ENCODE assay signal across 13 cellular contexts in the genomic region with DNA sequence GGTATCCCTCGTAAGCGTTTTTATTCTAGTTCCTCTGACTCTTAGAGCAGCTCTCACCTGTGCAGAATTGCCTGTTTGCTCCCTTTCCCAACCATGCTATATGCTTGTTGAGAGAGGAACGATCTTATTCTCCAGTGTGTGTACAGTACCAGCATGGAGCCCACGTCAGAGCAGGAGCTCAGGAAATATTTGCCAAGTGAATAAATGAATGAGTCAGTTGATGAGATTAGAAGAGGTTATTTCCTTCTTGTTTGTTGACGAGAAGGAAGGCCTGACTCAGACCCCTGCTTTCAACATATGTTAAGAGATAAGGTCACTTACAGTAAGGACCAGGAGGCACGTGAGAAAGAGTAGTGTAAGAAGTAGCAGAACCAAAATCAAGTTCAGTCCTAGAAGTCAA.
DNase-seq lines count a peak whose midpoint lies in the region; ATAC-seq and TF ChIP-seq lines count a peak whose summit lies in the region.
"Had no signal": no experiment of that assay in that cellular context is flagged by ENCODE, and none has a peak within 500 bp of the region (broad histone marks: within the 10 kb centered on the region; RNA-seq: fewer than 3 reads in every experiment).

No MANE protein-coding gene starts in this region.

- DNase-seq in EH (ENCODE audit: low read depth) (peak; percentile 96), OCI-M1 (lab: John Stamatoyannopoulos, UW) (peak; percentile 2), caudate nucleus (lab: John Stamatoyannopoulos, UW) (no peak), omental fat pad (ENCODE audit: low spot score) (no peak), NCI-H1105 (lab: John Stamatoyannopoulos, UW) (no peak), midbrain (lab: John Stamatoyannopoulos, UW) (no peak)
- DNase-seq: aorta, gastrocnemius medialis, lower lobe of right lung, NCI-H2107 had no signal

- no peak for TF ChIP-seq CTCF in omental fat pad (IDR thresholded peaks at IDR 0.05)

- H3K27ac ChIP-seq in caudate nucleus (ENCODE audit: low read depth, low read length), result peak overlapping the region; percentile 42
- H3K27ac ChIP-seq: gastrocnemius medialis, lower lobe of right lung had no signal

- peak; percentile 26 for ATAC-seq in omental fat pad (ENCODE audit: low FRiP score)
- ATAC-seq in GM19324 (IDR thresholded peaks at IDR 0.05; ENCODE audit: low FRiP score, unreplicated experiment), result no peak
- ATAC-seq in HG03521 (IDR thresholded peaks at IDR 0.05; ENCODE audit: unreplicated experiment), result no peak
- ATAC-seq: gastrocnemius medialis, sciatic nerve had no signal

Comparison
In these comparisons a context has a peak if more than half of its experiments do, and no peak if none do; other contexts are left out.
1. DNase-seq: peak in EH (single experiment) and OCI-M1 (single experiment); none in caudate nucleus (0 of 61), omental fat pad (single experiment), NCI-H1105 (single experiment) and midbrain (single experiment).